Comparison of ENCODE assay signal across 12 cellular contexts in genomic region chr6:136959471-136959891, GRCh38. TPM values are rescaled to one million over a fixed set of nuclear protein-coding genes. Genes with fewer than 3 reads are reported as not detected.
DNase-seq lines count a peak whose midpoint lies in the region; ATAC-seq and TF ChIP-seq lines count a peak whose summit lies in the region.
"Had no signal": no experiment of that assay in that cellular context is flagged by ENCODE, and none has a peak within 500 bp of the region (broad histone marks: within the 10 kb centered on the region; RNA-seq: fewer than 3 reads in every experiment).

No MANE protein-coding gene starts in this region.

- H3K9me3 Mint-ChIP-seq in activated naive CD4-positive, alpha-beta T cell treated with anti-CD3 and anti-CD28 coated beads, Interleukin-2, amount 10 ng/mL, durations not matched to agents 7 days and 5 days: no peaks in the 10 kb centered on the region
- H3K9me3 Mint-ChIP-seq: HFFc6, naive B cell had no signal

- no peaks in the 10 kb centered on the region for H3K4me1 ChIP-seq in body of pancreas
- no peaks in the 10 kb centered on the region for H3K4me1 ChIP-seq in ascending aorta

- peaks cover 6% of the 10 kb centered on the region for H3K4me1 Mint-ChIP-seq in activated naive CD4-positive, alpha-beta T cell treated with anti-CD3 and anti-CD28 coated beads, Interleukin-2, amount 10 ng/mL, durations not matched to agents 7 days and 5 days

- H3K4me3 Mint-ChIP-seq in activated naive CD4-positive, alpha-beta T cell treated with anti-CD3 and anti-CD28 coated beads, Interleukin-2, amount 10 ng/mL, durations not matched to agents 7 days and 5 days: no peak overlapping the region
- H3K4me3 Mint-ChIP-seq: HFFc6 had no signal

- ATAC-seq in body of pancreas (no peak), omental fat pad (ENCODE audit: low FRiP score) (peak; percentile 19)

- WGBS in body of pancreas, 2 donors: 56 to 58% methylated on average over 11 to 14 of the region's 14 CpGs

- no peaks in the 10 kb centered on the region for H3K36me3 ChIP-seq in H7 (replicated peaks; ENCODE audit: control insufficient read depth, insufficient read depth, low read length)
- no peaks in the 10 kb centered on the region for H3K36me3 ChIP-seq in body of pancreas (replicated peaks in 1 of 2; ENCODE audit: insufficient read depth in 1 of 2, low read depth in 2 of 2)
- H3K36me3 ChIP-seq in ascending aorta: no peaks in the 10 kb centered on the region
- H3K36me3 ChIP-seq: spleen had no signal

- H3K27me3 ChIP-seq in H7 (ENCODE audit: control insufficient read depth, insufficient read depth, low read length) (peaks cover 1% of the 10 kb centered on the region; the same call in 1 of the 2 replicates), body of pancreas (no peaks in the 10 kb centered on the region), ascending aorta (no peaks in the 10 kb centered on the region)

- no peaks in the 10 kb centered on the region for H3K36me3 Mint-ChIP-seq in activated naive CD4-positive, alpha-beta T cell treated with anti-CD3 and anti-CD28 coated beads, Interleukin-2, amount 10 ng/mL, durations not matched to agents 7 days and 5 days
- H3K36me3 Mint-ChIP-seq: naive B cell had no signal

- no peak overlapping the region for H3K27ac Mint-ChIP-seq in activated naive CD4-positive, alpha-beta T cell treated with anti-CD3 and anti-CD28 coated beads, Interleukin-2, amount 10 ng/mL, durations not matched to agents 7 days and 5 days
- H3K27ac Mint-ChIP-seq: HFFc6, naive B cell had no signal

- CTCF ChIA-PET in activated naive CD4-positive, alpha-beta T cell treated with anti-CD3 and anti-CD28 coated beads, Interleukin-2, amount 10 ng/mL, durations not matched to agents 7 days and 5 days (lab: Charles Lee): no interaction called here

- H3K27ac ChIP-seq in body of pancreas: no peak overlapping the region
- H3K27ac ChIP-seq in ascending aorta: no peak overlapping the region
- H3K27ac ChIP-seq: spleen had no signal

- no peak for TF ChIP-seq POLR2A in body of pancreas (IDR thresholded peaks at IDR 0.05)

- no peak for TF ChIP-seq CTCF in body of pancreas (IDR thresholded peaks at IDR 0.05)
- TF ChIP-seq CTCF in omental fat pad (IDR thresholded peaks at IDR 0.05): no peak
- no peak for TF ChIP-seq CTCF in ascending aorta (IDR thresholded peaks at IDR 0.05)

- H3K4me3 ChIP-seq in H7 (ENCODE audit: insufficient read depth, low read depth, low read length) (no peak overlapping the region), body of pancreas (no peak overlapping the region), ascending aorta (no peak overlapping the region)
- H3K4me3 ChIP-seq: spleen had no signal

- H3K9me3 ChIP-seq in body of pancreas: no peaks in the 10 kb centered on the region
- H3K9me3 ChIP-seq in ascending aorta: no peaks in the 10 kb centered on the region
- H3K9me3 ChIP-seq: spleen had no signal

- H3K27me3 Mint-ChIP-seq in activated naive CD4-positive, alpha-beta T cell treated with anti-CD3 and anti-CD28 coated beads, Interleukin-2, amount 10 ng/mL, durations not matched to agents 7 days and 5 days: peaks cover 36% of the 10 kb centered on the region
- H3K27me3 Mint-ChIP-seq: naive B cell had no signal

- intact Hi-C loops in body of pancreas (cut with DNase I): no loop called here
- intact Hi-C loops in ascending aorta (cut with DNase I): no loop called here

- DNase-seq in H7 (peak; percentile 40), NCI-H2081 treated with DMSO at 0.1 percent for 48 hours (lab: John Stamatoyannopoulos, UW) (peak; percentile 44), body of pancreas (peak in 3 of 4 donors; percentile 29 to 54 (median 45)), omental fat pad (ENCODE audit: low spot score) (no peak), ascending aorta (ENCODE audit: low spot score in 2 of 2) (no peak), AG20443 (ENCODE audit: low spot score) (no peak)
- DNase-seq in activated naive CD4-positive, alpha-beta T cell treated with anti-CD3 and anti-CD28 coated beads, Interleukin-2, amount 10 ng/mL, durations not matched to agents 7 days and 5 days: no peak
- DNase-seq: HFFc6, naive B cell, spleen had no signal

RNA-seq across cellular contexts. Expression of gene SLC35D3, which starts 37.4 kb away (rescaled TPM):
- total RNA-seq in H7 (2014; rRNA removed; shearing (Covaris generic)): 0.42 and 0.63 TPM in 2 replicates
- not detected for total RNA-seq in body of pancreas
- total RNA-seq in omental fat pad: not detected
- not detected for total RNA-seq in ascending aorta
- total RNA-seq: astrocyte, HFFc6, OCI-LY7, spleen had no signal

Comparison
In these comparisons a context has a peak if more than half of its experiments do, and no peak if none do; other contexts are left out.
1. DNase-seq: peak in H7 (single experiment), NCI-H2081 treated with DMSO at 0.1 percent for 48 hours (single experiment) and body of pancreas (3 of 4); none in omental fat pad (single experiment), activated naive CD4-positive, alpha-beta T cell treated with anti-CD3 and anti-CD28 coated beads, Interleukin-2, amount 10 ng/mL, durations not matched to agents 7 days and 5 days (single experiment), ascending aorta (0 of 2) and AG20443 (single experiment).